1 cellular context compared by ENCODE assay signal in genomic region chr7:106377847-106378361, GRCh38.
TF ChIP-seq lines count a peak whose summit lies in the region.

No MANE protein-coding gene starts in this region.

TF ChIP-seq in H1, 55 proteins besides CTCF, POLR2A, EP300 and RAD21 (continued from another document):
- TF ChIP-seq TBP (IDR thresholded peaks at IDR 0.05; ENCODE audit: low read depth, low read length) (no peak), HDAC6 (IDR thresholded peaks at IDR 0.05; ENCODE audit: low read depth, low read length) (no peak), SP1 (IDR thresholded peaks at IDR 0.05; ENCODE audit: low read depth, low read length) (no peak), CEBPB (IDR thresholded peaks at IDR 0.05; ENCODE audit: low read depth, low read length) (no peak), MAX (IDR thresholded peaks at IDR 0.05) (no peak), CBX5 (IDR thresholded peaks at IDR 0.05; ENCODE audit: low read depth, low read length) (no peak), PHF8 (conservative IDR thresholded peaks at IDR 0.05; ENCODE audit: low read depth, low read length) (no peak), TAF1 (IDR thresholded peaks at IDR 0.05; ENCODE audit: low read depth, low read length) (no peak), TAF7 (optimal IDR thresholded peaks at IDR 0.05; ENCODE audit: borderline replicate concordance, low read depth, low read length) (no peak), SIN3A (conservative IDR thresholded peaks at IDR 0.05 in 1 of 2, IDR thresholded peaks at IDR 0.05 in 1 of 2; ENCODE audit: low read depth in 1 of 2, low read length in 2 of 2) (no peak), FOSL1 (IDR thresholded peaks at IDR 0.05; ENCODE audit: insufficient read depth, low read depth, low read length) (no peak), SP4 (IDR thresholded peaks at IDR 0.05; ENCODE audit: low read length) (no peak), SAP30 (IDR thresholded peaks at IDR 0.05; ENCODE audit: insufficient read depth, insufficient replicate concordance, low read length) (no peak), MAFK (IDR thresholded peaks at IDR 0.05; ENCODE audit: low read depth, low read length) (no peak), KDM5A (IDR thresholded peaks at IDR 0.05; ENCODE audit: low read length) (no peak)
TF ChIP-seq in H1: peak in this region for 0.
